ENCODE assay signal across 38 cellular contexts in genomic region chr11:70930215-70930614, GRCh38.
"Had no signal": no experiment of that assay in that cellular context is flagged by ENCODE, and none has a peak within 500 bp of the region (broad histone marks: within the 10 kb centered on the region; RNA-seq: fewer than 3 reads in every experiment).

No MANE protein-coding gene starts in this region.

- DNase-seq: activated effector memory CD4-positive, alpha-beta T cell treated with anti-CD3 and anti-CD28 coated beads, Interleukin-2, amount 50 U/mL, for 16 hours; activated effector memory CD4-positive, alpha-beta T cell treated with Interleukin-2 at 50 U/mL for 16 hours; activated gamma-delta T cell; activated gamma-delta T cell treated with Interleukin-2 at 50 U/mL for 16 hours; activated naive CD4-positive, alpha-beta T cell; activated naive CD4-positive, alpha-beta T cell treated with anti-CD3 and anti-CD28 coated beads for 36 hours; activated naive CD4-positive, alpha-beta T cell treated with anti-CD3 and anti-CD28 coated beads, Interleukin-2, amount 10 ng/mL, durations not matched to agents 7 days and 5 days; activated naive CD4-positive, alpha-beta T cell treated with anti-CD3 and anti-CD28 coated beads, Interleukin-2, amount 50 U/mL, for 16 hours; activated naive CD4-positive, alpha-beta T cell treated with Interleukin-2 at 50 U/mL for 16 hours; activated naive CD8-positive, alpha-beta T cell treated with anti-CD3 and anti-CD28 coated beads for 36 hours; activated naive CD8-positive, alpha-beta T cell treated with anti-CD3 and anti-CD28 coated beads, Interleukin-2, amount 10 ng/mL, durations not matched to agents 7 days and 5 days; activated naive CD8-positive, alpha-beta T cell treated with anti-CD3 and anti-CD28 coated beads, Interleukin-2, amount 50 U/mL, for 24 hours; activated T-cell treated with anti-CD3 and anti-CD28 coated beads, Interleukin-2, amount 50 U/mL, for 1 hour; activated T-cell treated with anti-CD3 and anti-CD28 coated beads, Interleukin-2, amount 50 U/mL, for 24 hours; activated T-cell treated with anti-CD3 and anti-CD28 coated beads, Interleukin-2, amount 50 U/mL, for 4 hours; activated T-cell treated with anti-CD3 and anti-CD28 coated beads, Interleukin-2, amount 50 U/mL, for 48 hours; activated T-cell treated with anti-CD3 and anti-CD28 coated beads, Interleukin-2, amount 50 U/mL, for 72 hours; adrenal gland; amniotic stem cell; amygdala; anterior cingulate cortex; body of pancreas; brain microvascular endothelial cell; caudate nucleus; central memory CD4-positive, alpha-beta T cell; cerebellar nuclear complex had no signal

- ATAC-seq: activated naive CD4-positive, alpha-beta T cell treated with anti-CD3 and anti-CD28 coated beads, Interleukin-2, amount 50 U/mL, for 72 hours; activated naive CD8-positive, alpha-beta T cell treated with anti-CD3 and anti-CD28 coated beads, Interleukin-2, amount 50 U/mL, for 24 hours; activated T-cell treated with anti-CD3 and anti-CD28 coated beads, Interleukin-2, amount 50 U/mL, for 4 hours; activated T-cell treated with anti-CD3 and anti-CD28 coated beads, Interleukin-2, amount 50 U/mL, for 72 hours; activated T-helper 17 cell treated with anti-CD3 and anti-CD28 coated beads, Interleukin-2, amount 50 U/mL, for 72 hours; body of pancreas had no signal

- H3K27me3 Mint-ChIP-seq: activated naive CD4-positive, alpha-beta T cell treated with anti-CD3 and anti-CD28 coated beads, Interleukin-2, amount 10 ng/mL, durations not matched to agents 7 days and 5 days; activated naive CD8-positive, alpha-beta T cell treated with anti-CD3 and anti-CD28 coated beads, Interleukin-2, amount 10 ng/mL, durations not matched to agents 7 days and 5 days had no signal

- H3K27me3 ChIP-seq: adrenal gland, ascending aorta, body of pancreas, brain microvascular endothelial cell, breast epithelium, cardiac muscle cell had no signal

- H3K36me3 ChIP-seq: adrenal gland, ascending aorta, brain microvascular endothelial cell, breast epithelium, cardiac muscle cell had no signal

- H3K4me3 Mint-ChIP-seq: activated naive CD4-positive, alpha-beta T cell treated with anti-CD3 and anti-CD28 coated beads for 36 hours; activated naive CD4-positive, alpha-beta T cell treated with anti-CD3 and anti-CD28 coated beads, Interleukin-2, amount 10 ng/mL, durations not matched to agents 7 days and 5 days; activated naive CD4-positive, alpha-beta T cell treated with anti-CD3 and anti-CD28 coated beads, Interleukin-2, amount 50 U/mL, for 24 hours; activated naive CD8-positive, alpha-beta T cell; activated naive CD8-positive, alpha-beta T cell treated with anti-CD3 and anti-CD28 coated beads for 36 hours; activated naive CD8-positive, alpha-beta T cell treated with anti-CD3 and anti-CD28 coated beads, Interleukin-2, amount 10 ng/mL, durations not matched to agents 7 days and 5 days; activated naive CD8-positive, alpha-beta T cell treated with anti-CD3 and anti-CD28 coated beads, Interleukin-2, amount 50 U/mL, for 24 hours; activated T-cell treated with anti-CD3 and anti-CD28 coated beads, Interleukin-2, amount 50 U/mL, for 24 hours; activated T-cell treated with anti-CD3 and anti-CD28 coated beads, Interleukin-2, amount 50 U/mL, for 4 hours; activated T-cell treated with anti-CD3 and anti-CD28 coated beads, Interleukin-2, amount 50 U/mL, for 72 hours; activated T-helper 1 cell treated with anti-CD3 and anti-CD28 coated beads, Interleukin-12 subunit alpha, Interleukin-12 subunit beta, Interleukin-2, Interleukin-4 antibody, amounts not matched to agents 30 ng/mL and 10 ng/mL and 1 ng/mL, durations not matched to agents 14 hours and 24 hours and 36 hours; activated T-helper 17 cell treated with anti-CD3 and anti-CD28 coated beads, Interleukin-2, amount 50 U/mL, for 72 hours; brain; central memory CD8-positive, alpha-beta T cell had no signal

- H3K4me1 ChIP-seq: adrenal gland, ascending aorta, body of pancreas, breast epithelium had no signal

- H3K36me3 Mint-ChIP-seq: activated naive CD4-positive, alpha-beta T cell treated with anti-CD3 and anti-CD28 coated beads, Interleukin-2, amount 10 ng/mL, durations not matched to agents 7 days and 5 days; activated naive CD4-positive, alpha-beta T cell treated with anti-CD3 and anti-CD28 coated beads, Interleukin-2, amount 50 U/mL, for 24 hours; activated naive CD8-positive, alpha-beta T cell; activated naive CD8-positive, alpha-beta T cell treated with anti-CD3 and anti-CD28 coated beads for 36 hours; activated naive CD8-positive, alpha-beta T cell treated with anti-CD3 and anti-CD28 coated beads, Interleukin-2, amount 10 ng/mL, durations not matched to agents 7 days and 5 days; brain had no signal

- H3K4me1 Mint-ChIP-seq: activated naive CD4-positive, alpha-beta T cell treated with anti-CD3 and anti-CD28 coated beads, Interleukin-2, amount 10 ng/mL, durations not matched to agents 7 days and 5 days; activated naive CD4-positive, alpha-beta T cell treated with anti-CD3 and anti-CD28 coated beads, Interleukin-2, amount 50 U/mL, for 24 hours; activated naive CD8-positive, alpha-beta T cell treated with anti-CD3 and anti-CD28 coated beads for 36 hours; activated naive CD8-positive, alpha-beta T cell treated with anti-CD3 and anti-CD28 coated beads, Interleukin-2, amount 10 ng/mL, durations not matched to agents 7 days and 5 days; activated naive CD8-positive, alpha-beta T cell treated with anti-CD3 and anti-CD28 coated beads, Interleukin-2, amount 50 U/mL, for 24 hours; activated T-helper 17 cell treated with anti-CD3 and anti-CD28 coated beads, Interleukin-2, amount 50 U/mL, for 72 hours; central memory CD8-positive, alpha-beta T cell had no signal

- FAIRE-seq: astrocyte had no signal

- H3K27ac Mint-ChIP-seq: activated naive CD4-positive, alpha-beta T cell treated with anti-CD3 and anti-CD28 coated beads for 36 hours; activated naive CD4-positive, alpha-beta T cell treated with anti-CD3 and anti-CD28 coated beads, Interleukin-2, amount 10 ng/mL, durations not matched to agents 7 days and 5 days; activated naive CD4-positive, alpha-beta T cell treated with anti-CD3 and anti-CD28 coated beads, Interleukin-2, amount 50 U/mL, for 24 hours; activated naive CD4-positive, alpha-beta T cell treated with anti-CD3 and anti-CD28 coated beads, Interleukin-2, amount 50 U/mL, for 72 hours; activated naive CD8-positive, alpha-beta T cell; activated naive CD8-positive, alpha-beta T cell treated with anti-CD3 and anti-CD28 coated beads for 36 hours; activated naive CD8-positive, alpha-beta T cell treated with anti-CD3 and anti-CD28 coated beads, Interleukin-2, amount 10 ng/mL, durations not matched to agents 7 days and 5 days; activated naive CD8-positive, alpha-beta T cell treated with anti-CD3 and anti-CD28 coated beads, Interleukin-2, amount 50 U/mL, for 24 hours; activated T-cell treated with anti-CD3 and anti-CD28 coated beads, Interleukin-2, amount 50 U/mL, for 24 hours; activated T-cell treated with anti-CD3 and anti-CD28 coated beads, Interleukin-2, amount 50 U/mL, for 72 hours; activated T-helper 1 cell treated with anti-CD3 and anti-CD28 coated beads, Interleukin-12 subunit alpha, Interleukin-12 subunit beta, Interleukin-2, Interleukin-4 antibody, amounts not matched to agents 30 ng/mL and 10 ng/mL and 1 ng/mL, durations not matched to agents 14 hours and 24 hours and 36 hours; activated T-helper 17 cell treated with anti-CD3 and anti-CD28 coated beads, Interleukin-2, amount 50 U/mL, for 72 hours; activated T-helper 2 cell treated with anti-CD3 and anti-CD28 coated beads, Interferon-gamma antibody, Interleukin-2, Interleukin-4, amounts not matched to agents 10 μg/mL and 5 μg/mL and 100 μg/mL, durations not matched to agents 14 hours and 24 hours and 36 hours; brain had no signal

- H3K9me3 ChIP-seq: adrenal gland, breast epithelium had no signal

- H3K4me3 ChIP-seq: adrenal gland, ascending aorta, body of pancreas, breast epithelium, cardiac muscle cell had no signal

- H3K27ac ChIP-seq: adrenal gland, ascending aorta, body of pancreas, brain microvascular endothelial cell, breast epithelium, cardiac muscle cell had no signal
